Comparison of ENCODE assay signal across 11 cellular contexts in the genomic region with DNA sequence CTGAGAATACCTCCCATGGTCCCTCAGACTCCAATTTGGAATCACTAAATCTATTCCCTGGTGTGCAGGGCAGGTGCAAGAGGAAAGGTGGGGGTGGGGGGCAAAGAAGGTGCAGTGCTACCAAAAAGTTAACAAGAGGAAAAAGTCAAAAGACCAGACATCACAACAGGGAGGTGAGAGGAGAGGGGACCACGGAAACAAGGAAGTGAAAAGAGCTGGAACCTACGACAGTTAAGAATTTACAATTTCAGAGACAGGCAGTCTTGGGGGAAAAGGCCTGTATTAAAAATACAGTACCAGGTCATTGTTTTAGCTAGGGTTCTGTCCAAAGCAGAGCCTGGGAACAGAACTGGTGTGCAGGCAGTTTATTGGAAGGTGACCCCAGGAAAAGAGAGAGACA. TPM values are rescaled to one million over a fixed set of nuclear protein-coding genes. Genes with fewer than 3 reads are reported as not detected.
A peak's percentile ranks its signal among the peaks of the same experiment; 100 is the strongest.
DNase-seq lines count a peak whose midpoint lies in the region; ATAC-seq, FAIRE-seq and TF ChIP-seq lines count a peak whose summit lies in the region.
"Had no signal": no experiment of that assay in that cellular context is flagged by ENCODE, and none has a peak within 500 bp of the region (broad histone marks: within the 10 kb centered on the region; RNA-seq: fewer than 3 reads in every experiment).

No MANE protein-coding gene starts in this region.

- TF ChIP-seq CTCF in astrocyte (IDR thresholded peaks at IDR 0.05; ENCODE audit: insufficient read depth, low read depth, low read length) (no peak), D721Med (IDR thresholded peaks at IDR 0.05; ENCODE audit: insufficient read depth, missing control alignments) (no peak)

- no peak overlapping the region for H3K4me3 ChIP-seq in CD4-positive, alpha-beta memory T cell (ENCODE audit: low read length in 2 of 2)
- H3K4me3 ChIP-seq in astrocyte (ENCODE audit: insufficient read depth, low read depth, low read length), result no peak overlapping the region
- H3K4me3 ChIP-seq: lower lobe of right lung had no signal

- H3K27me3 ChIP-seq in CD4-positive, alpha-beta memory T cell (ENCODE audit: insufficient read depth, low read length), result no peaks in the 10 kb centered on the region
- H3K27me3 ChIP-seq in astrocyte (ENCODE audit: insufficient read depth, low read length), result no peaks in the 10 kb centered on the region

- H3K9me3 Mint-ChIP-seq in CD4-positive, alpha-beta memory T cell, result peaks cover 0 to 2% (median 0%) of the 10 kb centered on the region in 8 donors
- no peaks in the 10 kb centered on the region for H3K9me3 Mint-ChIP-seq in astrocyte (ENCODE audit: unreplicated experiment)

- peaks cover 24 to 46% of the 10 kb centered on the region in 2 donors for H3K36me3 Mint-ChIP-seq in CD4-positive, alpha-beta memory T cell
- H3K36me3 Mint-ChIP-seq in astrocyte (ENCODE audit: low read depth, unreplicated experiment), result peaks cover 20% of the 10 kb centered on the region

- peak overlapping the region; percentile 53 to 92 (median 80) for H3K27ac Mint-ChIP-seq in CD4-positive, alpha-beta memory T cell
- peak overlapping the region; percentile 48 for H3K27ac Mint-ChIP-seq in astrocyte (ENCODE audit: unreplicated experiment)

- intact Hi-C loops in CD4-positive, alpha-beta memory T cell (cut with micrococcal nuclease), result no loop called here

- FAIRE-seq in astrocyte (lab: Jason Lieb, UNC) (no peak), D721Med (lab: Jason Lieb, UNC) (no peak)
- FAIRE-seq: endometrium had no signal

- H4K20me1 ChIP-seq in astrocyte (ENCODE audit: insufficient read depth, low read length), result peaks cover 96% of the 10 kb centered on the region

- peak; percentile 57 for ATAC-seq in GM19395 (IDR thresholded peaks at IDR 0.05; ENCODE audit: unreplicated experiment)
- peak; percentile 59 for ATAC-seq in HG03066 (IDR thresholded peaks at IDR 0.05; ENCODE audit: low read depth, unreplicated experiment)

- CTCF ChIA-PET in CD4-positive, alpha-beta memory T cell (lab: Charles Lee; ENCODE audit: partially characterized antibody), result interaction anchor here (1.1 kb wide), 1 partner anchor 9 kb away, joined by 4 read pairs; no protein-coding TSS in a partner anchor

- H3K9me3 ChIP-seq in CD4-positive, alpha-beta memory T cell (ENCODE audit: control insufficient read depth in 1 of 2, low read length in 2 of 2), result no peaks in the 10 kb centered on the region
- no peaks in the 10 kb centered on the region for H3K9me3 ChIP-seq in astrocyte (ENCODE audit: insufficient read depth, low read depth, low read length)
- H3K9me3 ChIP-seq: lower lobe of right lung had no signal

- H3K9ac ChIP-seq in astrocyte (ENCODE audit: low read length), result no peak overlapping the region

- no peaks in the 10 kb centered on the region for H3K27me3 Mint-ChIP-seq in CD4-positive, alpha-beta memory T cell
- no peaks in the 10 kb centered on the region for H3K27me3 Mint-ChIP-seq in astrocyte (ENCODE audit: low read depth, unreplicated experiment)

- H3K4me1 ChIP-seq in CD4-positive, alpha-beta memory T cell (ENCODE audit: insufficient read depth, low read length), result peaks cover 98% of the 10 kb centered on the region
- peaks cover 57% of the 10 kb centered on the region for H3K4me1 ChIP-seq in astrocyte (ENCODE audit: insufficient read depth, low read length)

- H3K27ac ChIP-seq in CD4-positive, alpha-beta memory T cell (ENCODE audit: low read depth, low read length), result peak overlapping the region; percentile 8
- H3K27ac ChIP-seq in astrocyte (ENCODE audit: low read depth, low read length), result no peak overlapping the region
- H3K27ac ChIP-seq: lower lobe of right lung had no signal

- peak overlapping the region; percentile 34 for H3K4me2 ChIP-seq in astrocyte (ENCODE audit: low read length)

- POLR2A ChIA-PET in CD4-positive, alpha-beta memory T cell (lab: Charles Lee; ENCODE audit: partially characterized antibody), result interaction anchor here (0.8 to 3.5 kb wide), 5 partner anchors 11 to 171 kb away, joined by 3 to 18 read pairs (median 4); partner anchors contain the start of gene ITGB1

- H2AFZ ChIP-seq in astrocyte (ENCODE audit: low read depth, low read length), result no peak overlapping the region

- peaks cover 66 to 91% (median 81%) of the 10 kb centered on the region in 4 donors for H3K4me1 Mint-ChIP-seq in CD4-positive, alpha-beta memory T cell
- H3K4me1 Mint-ChIP-seq in astrocyte (ENCODE audit: low read depth, unreplicated experiment), result peaks cover 75% of the 10 kb centered on the region

- DNase-seq in CD4-positive, alpha-beta memory T cell, result no peak
- DNase-seq in astrocyte (ENCODE audit: low read depth) (no peak), NCI-H1694 (lab: John Stamatoyannopoulos, UW) (no peak), D721Med (ENCODE audit: insufficient read length, low spot score) (no peak), AML-193 (lab: John Stamatoyannopoulos, UW) (no peak), COR-L47 (lab: John Stamatoyannopoulos, UW) (no peak)
- DNase-seq: DND-41 had no signal

- H3K79me2 ChIP-seq in astrocyte (ENCODE audit: insufficient read depth, low read length), result peaks cover 100% of the 10 kb centered on the region

- H3K4me3 Mint-ChIP-seq in CD4-positive, alpha-beta memory T cell, result peak overlapping the region; percentile 64 to 82 (median 72)
- H3K4me3 Mint-ChIP-seq in astrocyte (ENCODE audit: unreplicated experiment), result peak overlapping the region; percentile 47

- H3K36me3 ChIP-seq in CD4-positive, alpha-beta memory T cell (ENCODE audit: insufficient read depth, low read length), result no peaks in the 10 kb centered on the region
- peaks cover 19% of the 10 kb centered on the region for H3K36me3 ChIP-seq in astrocyte (ENCODE audit: insufficient read depth, low read length)
- H3K36me3 ChIP-seq: lower lobe of right lung had no signal

RNA-seq across cellular contexts. Expression of gene ITGB1, which starts 14.6 kb away (rescaled TPM):
- 100 to 1,000 TPM; 420 to 435 TPM for total RNA-seq in CD4-positive, alpha-beta memory T cell
- polyA plus RNA-seq in CD4-positive, alpha-beta memory T cell, result 100 to 1,000 TPM; 634 to 758 TPM
- total RNA-seq in astrocyte, result 2,575 and 2,956 TPM in 2 replicates
